14 cellular contexts compared by ENCODE assay signal in genomic region chr16:89155851-89156739, GRCh38. TPM values are rescaled to one million over a fixed set of nuclear protein-coding genes. Genes with fewer than 3 reads are reported as not detected.
DNase-seq lines count a peak whose midpoint lies in the region; ATAC-seq, FAIRE-seq and TF ChIP-seq lines count a peak whose summit lies in the region.
"Had no signal": no experiment of that assay in that cellular context is flagged by ENCODE, and none has a peak within 500 bp of the region (broad histone marks: within the 10 kb centered on the region; RNA-seq: fewer than 3 reads in every experiment).

No MANE protein-coding gene starts in this region.

- H3K4me1 Mint-ChIP-seq in activated CD4-positive, alpha-beta T cell treated with anti-CD3 and anti-CD28 coated beads for 36 hours: no peaks in the 10 kb centered on the region

- H3K27ac Mint-ChIP-seq in activated CD4-positive, alpha-beta T cell treated with anti-CD3 and anti-CD28 coated beads for 36 hours: peak overlapping the region; percentile 19

- H3K4me1 ChIP-seq in adipocyte (ENCODE audit: control insufficient read depth, insufficient read depth, low read length) (peaks cover 32% of the 10 kb centered on the region), kidney (ENCODE audit: control insufficient read depth in 1 of 2, insufficient read depth in 1 of 2, low read depth in 1 of 2, low read length in 2 of 2) (peaks cover 9 to 15% of the 10 kb centered on the region in 2 donors), suprapubic skin (peaks cover 42% of the 10 kb centered on the region)

- H3K9me3 ChIP-seq in adipocyte (ENCODE audit: control insufficient read depth, low read length) (no peaks in the 10 kb centered on the region), kidney (ENCODE audit: control insufficient read depth in 1 of 2, low read length in 2 of 2) (no peaks in the 10 kb centered on the region), suprapubic skin (no peaks in the 10 kb centered on the region)

- DNase-seq in activated CD4-positive, alpha-beta T cell treated with anti-CD3 and anti-CD28 coated beads for 36 hours: no peak
- no peak for DNase-seq in activated CD4-positive, alpha-beta T cell treated with anti-CD3 and anti-CD28 coated beads, Interleukin-2, amount 50 U/mL, for 4 hours
- peak; percentile 39 for DNase-seq in adipocyte (ENCODE audit: low read depth)
- peak; percentile 81 for DNase-seq in kidney
- no peak for DNase-seq in suprapubic skin (ENCODE audit: low spot score in 2 of 2)
- no peak for DNase-seq in NCI-H1092 treated with DMSO at 0.1 percent for 48 hours (lab: John Stamatoyannopoulos, UW)
- DNase-seq: ACHN; DMS79; NCI-H1694; NK-92 treated with Interleukin-12 subunit alpha and Interleukin-12 subunit beta, amount 100 ng/mL, for 24 hours had no signal

- no peak for TF ChIP-seq CTCF in kidney (IDR thresholded peaks at IDR 0.05; ENCODE audit: borderline replicate concordance, extremely low read depth, insufficient read depth)
- no peak for TF ChIP-seq CTCF in suprapubic skin (IDR thresholded peaks at IDR 0.05)

- no peak overlapping the region for H3K4me3 ChIP-seq in adipocyte (ENCODE audit: low read length)
- no peak overlapping the region for H3K4me3 ChIP-seq in kidney (ENCODE audit: low read length in 2 of 2)
- no peak overlapping the region for H3K4me3 ChIP-seq in suprapubic skin

- POLR2A ChIA-PET in activated CD4-positive, alpha-beta T cell treated with anti-CD3 and anti-CD28 coated beads for 36 hours (lab: Charles Lee): no interaction called here

- no peak for TF ChIP-seq EP300 in suprapubic skin (IDR thresholded peaks at IDR 0.05)

- CTCF ChIA-PET in activated CD4-positive, alpha-beta T cell treated with anti-CD3 and anti-CD28 coated beads for 36 hours (lab: Charles Lee): no interaction called here

- H3K27ac ChIP-seq in kidney (ENCODE audit: low read depth in 2 of 2, low read length in 2 of 2) (no peak overlapping the region), suprapubic skin (peak overlapping the region; percentile 11)

- 51% methylated on average over 20 of the region's 24 CpGs for whole genome bisulfite sequencing in suprapubic skin

- no peak for FAIRE-seq in kidney (lab: Jason Lieb, UNC)
- FAIRE-seq: bronchial epithelial cell had no signal

- peaks cover 4% of the 10 kb centered on the region for H3K27me3 ChIP-seq in adipocyte (replicated peaks; ENCODE audit: control insufficient read depth, insufficient read depth, low read length)
- H3K27me3 ChIP-seq in suprapubic skin: peaks cover 19% of the 10 kb centered on the region

- peak overlapping the region; percentile 28 for H3K9ac ChIP-seq in adipocyte (ENCODE audit: low read length)
- H3K9ac ChIP-seq in kidney (ENCODE audit: low read length in 2 of 2): no peak overlapping the region

- intact Hi-C loops in activated CD4-positive, alpha-beta T cell treated with anti-CD3 and anti-CD28 coated beads for 36 hours (cut with DNase I, micrococcal nuclease): loop anchor here in 1 of 2 experiments (5.0 kb wide), 1 partner anchor 59 kb away; no protein-coding TSS in a partner anchor
- intact Hi-C loops in kidney (cut with DNase I): no loop called here

- peaks cover 3% of the 10 kb centered on the region for H3K9me3 Mint-ChIP-seq in activated CD4-positive, alpha-beta T cell treated with anti-CD3 and anti-CD28 coated beads for 36 hours (ENCODE audit: low read depth)

- peak; percentile 35 for ATAC-seq in activated CD4-positive, alpha-beta T cell treated with anti-CD3 and anti-CD28 coated beads for 36 hours
- no peak for ATAC-seq in GM18873 (IDR thresholded peaks at IDR 0.05; ENCODE audit: low FRiP score, unreplicated experiment)
- ATAC-seq in GM18519 (IDR thresholded peaks at IDR 0.05; ENCODE audit: low FRiP score, unreplicated experiment): no peak

- H3K36me3 ChIP-seq in adipocyte (ENCODE audit: control insufficient read depth, insufficient read depth, low read length, severe bottlenecking): peaks cover 9% of the 10 kb centered on the region
- H3K36me3 ChIP-seq in kidney (ENCODE audit: control insufficient read depth in 1 of 2, insufficient read depth in 2 of 2, low read length in 2 of 2): no peaks in the 10 kb centered on the region
- peaks cover 12% of the 10 kb centered on the region for H3K36me3 ChIP-seq in suprapubic skin

- no peaks in the 10 kb centered on the region for H3K27me3 Mint-ChIP-seq in activated CD4-positive, alpha-beta T cell treated with anti-CD3 and anti-CD28 coated beads for 36 hours

- H3K4me3 Mint-ChIP-seq in activated CD4-positive, alpha-beta T cell treated with anti-CD3 and anti-CD28 coated beads for 36 hours: no peak overlapping the region

- peaks cover 9% of the 10 kb centered on the region for H3K36me3 Mint-ChIP-seq in activated CD4-positive, alpha-beta T cell treated with anti-CD3 and anti-CD28 coated beads for 36 hours (ENCODE audit: low read depth)

- no peak for TF ChIP-seq POLR2A in suprapubic skin (IDR thresholded peaks at IDR 0.05)

RNA-seq across cellular contexts. Expression of gene CDH15, which starts 15.5 kb away (rescaled TPM):
- total RNA-seq in activated CD4-positive, alpha-beta T cell treated with anti-CD3 and anti-CD28 coated beads for 36 hours: not detected
- total RNA-seq in kidney (0.31 TPM), suprapubic skin (under 1 TPM in 2 of 4 donors, not detected in 2; 0.16 to 0.48 TPM)
- 0.22 TPM for polyA plus RNA-seq in kidney (ENCODE audit: insufficient read depth, low read depth, low replicate concordance)
- total RNA-seq: epithelial cell of proximal tubule had no signal

RNA-seq across cellular contexts. Expression of gene SLC22A31, which starts 44.2 kb away (rescaled TPM):
- 1 to 10 TPM in 1 of 2 experiments, under 1 TPM in 1; 0.49 to 1.3 TPM for total RNA-seq in activated CD4-positive, alpha-beta T cell treated with anti-CD3 and anti-CD28 coated beads for 36 hours
- total RNA-seq in kidney (1.8 TPM), suprapubic skin (1 to 10 TPM in 3 of 4 donors, under 1 TPM in 1; 0.72 to 6.6 (median 4.7) TPM)
- polyA plus RNA-seq in kidney (ENCODE audit: insufficient read depth, low read depth, low replicate concordance): 0.47 TPM
- total RNA-seq: epithelial cell of proximal tubule had no signal

Comparison
In these comparisons a context has a peak if more than half of its experiments do, and no peak if none do; other contexts are left out.
1. DNase-seq: peak in adipocyte (single experiment) and kidney (single experiment); none in activated CD4-positive, alpha-beta T cell treated with anti-CD3 and anti-CD28 coated beads for 36 hours (single experiment), activated CD4-positive, alpha-beta T cell treated with anti-CD3 and anti-CD28 coated beads, Interleukin-2, amount 50 U/mL, for 4 hours (0 of 2), suprapubic skin (0 of 2) and NCI-H1092 treated with DMSO at 0.1 percent for 48 hours (single experiment).